Comparison of ENCODE assay signal across 11 cellular contexts in the genomic region with DNA sequence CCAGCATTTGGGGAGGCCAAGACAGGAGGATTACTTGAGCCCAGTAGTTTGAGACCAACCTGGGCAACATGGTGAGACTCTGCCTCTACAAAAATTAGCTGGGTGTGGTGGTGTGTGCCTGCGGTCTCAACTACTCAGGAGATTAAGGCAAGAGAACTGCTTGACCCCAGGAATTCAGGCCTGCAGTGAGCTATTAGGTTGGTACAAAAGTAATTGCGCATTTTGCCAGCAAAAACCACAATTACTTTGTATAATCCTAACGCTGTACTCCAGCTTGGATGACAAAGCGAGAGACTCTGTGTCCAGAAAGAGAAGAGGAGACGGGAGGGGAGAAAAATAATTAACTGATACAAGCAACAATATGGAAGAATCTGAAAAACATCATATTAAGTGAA. TPM values are rescaled to one million over a fixed set of nuclear protein-coding genes. Genes with fewer than 3 reads are reported as not detected.
DNase-seq lines count a peak whose midpoint lies in the region; ATAC-seq and TF ChIP-seq lines count a peak whose summit lies in the region.
"Had no signal": no experiment of that assay in that cellular context is flagged by ENCODE, and none has a peak within 500 bp of the region (broad histone marks: within the 10 kb centered on the region; RNA-seq: fewer than 3 reads in every experiment).

No MANE protein-coding gene starts in this region.

- H3K27me3 Mint-ChIP-seq in natural killer cell (ENCODE audit: low read depth in 2 of 2) = no peaks in the 10 kb centered on the region

- H3K27ac ChIP-seq in A673 (ENCODE audit: low read depth, low read length, poor library complexity, severe bottlenecking) (peak overlapping the region; percentile 49), HCT116 (ENCODE audit: low read depth, low read length) (peak overlapping the region; percentile 30; the same call in 1 of the 2 replicates)

- POLR2A ChIA-PET in A673 (lab: Charles Lee; ENCODE audit: low non-redundant PET) (no interaction called here), HCT116 (lab: Charles Lee) (no interaction called here)

- peaks cover 7% of the 10 kb centered on the region for H3K36me3 Mint-ChIP-seq in natural killer cell

- H3K9ac ChIP-seq in HCT116 (ENCODE audit: low read length) = no peak overlapping the region

- no peaks in the 10 kb centered on the region for H3K9me2 ChIP-seq in HCT116 (ENCODE audit: insufficient read depth)

- TF ChIP-seq POLR2A in HCT116 (IDR thresholded peaks at IDR 0.05; ENCODE audit: borderline replicate concordance, extremely low read depth, insufficient read depth, insufficient read length) = no peak
- TF ChIP-seq POLR2A in GM18505 (IDR thresholded peaks at IDR 0.05; ENCODE audit: borderline replicate concordance, extremely low read depth, insufficient read depth, insufficient read length) = no peak

- peaks cover 100% of the 10 kb centered on the region for H3K79me2 ChIP-seq in HCT116 (ENCODE audit: insufficient read depth, low read length)

- CTCF ChIA-PET in A673 (lab: Charles Lee) (no interaction called here), HCT116 (lab: Charles Lee) (interaction anchor here (1.5 kb wide), 1 partner anchor 149 kb away, joined by 3 read pairs; a partner anchor contains a TSS)

- intact Hi-C loops in A673 (cut with micrococcal nuclease; ENCODE audit: unreplicated experiment) (loop anchor here (5.0 to 10.0 kb wide), 2 partner anchors 87 to 150 kb away; a partner anchor contains a TSS), HCT116 (cut with micrococcal nuclease) (no loop called here), natural killer cell (cut with micrococcal nuclease) (loop anchor here (5.0 kb wide), 1 partner anchor 265 kb away; no protein-coding TSS in a partner anchor)

- ATAC-seq in HCT116 (no peak), natural killer cell (no peak), GM18505 (IDR thresholded peaks at IDR 0.05; ENCODE audit: unreplicated experiment) (no peak), esophagus mucosa (no peak)

- no peak for TF ChIP-seq CTCF in A673 (conservative IDR thresholded peaks at IDR 0.05; ENCODE audit: low read depth, low read length)
- TF ChIP-seq CTCF in HCT116 (IDR thresholded peaks at IDR 0.05 in 2 of 3, conservative IDR thresholded peaks at IDR 0.05 in 1 of 3; ENCODE audit: borderline replicate concordance in 1 of 3, insufficient read depth in 1 of 3, low read depth in 2 of 3, low read length in 2 of 3) = no peak
- TF ChIP-seq CTCF in astrocyte of the spinal cord (IDR thresholded peaks at IDR 0.05; ENCODE audit: low read depth, low read length) = no peak
- TF ChIP-seq CTCF in natural killer cell (IDR thresholded peaks at IDR 0.05) = no peak

- no peaks in the 10 kb centered on the region for H3K9me3 ChIP-seq in A673 (ENCODE audit: low read depth, low read length, poor library complexity, severe bottlenecking)
- H3K9me3 ChIP-seq in HCT116 (ENCODE audit: control insufficient read depth in 1 of 2, insufficient read depth in 1 of 2, low read depth in 1 of 2, low read length in 2 of 2) = no peaks in the 10 kb centered on the region

- H3K4me3 ChIP-seq in A673 (ENCODE audit: low read depth, low read length, poor library complexity, severe bottlenecking) (no peak overlapping the region), HCT116 (replicated peaks in 1 of 2; ENCODE audit: low read depth in 1 of 2, low read length in 2 of 2) (no peak overlapping the region), astrocyte of the spinal cord (ENCODE audit: low read depth, low read length) (no peak overlapping the region)
- H3K4me3 ChIP-seq: dorsolateral prefrontal cortex had no signal

- no peak for TF ChIP-seq RAD21 in HCT116 (IDR thresholded peaks at IDR 0.05; ENCODE audit: low read depth)

- no peak overlapping the region for H3K4me2 ChIP-seq in HCT116 (ENCODE audit: low read length)

- peak overlapping the region; percentile 74 to 77 for H3K27ac Mint-ChIP-seq in natural killer cell

- peaks cover 68% of the 10 kb centered on the region for H4K20me1 ChIP-seq in HCT116 (ENCODE audit: insufficient read depth)

- H3K4me1 Mint-ChIP-seq in natural killer cell = peaks cover 45 to 57% of the 10 kb centered on the region in 2 donors

- RAD21 ChIA-PET in HCT116 (lab: Charles Lee; ENCODE audit: low non-redundant PET in 1 of 2, low total read pairs in 2 of 2, uncharacterized antibody in 2 of 2, unreplicated experiment in 2 of 2) = no interaction called here

- H3K27me3 ChIP-seq in A673 (replicated peaks; ENCODE audit: insufficient read depth, low read depth, low read length, poor library complexity) (no peaks in the 10 kb centered on the region), HCT116 (ENCODE audit: insufficient read depth, low read length) (no peaks in the 10 kb centered on the region)
- H3K27me3 ChIP-seq: dorsolateral prefrontal cortex had no signal

- no peaks in the 10 kb centered on the region for H3K9me3 Mint-ChIP-seq in natural killer cell

- peaks cover 23% of the 10 kb centered on the region for H3K36me3 ChIP-seq in A673 (ENCODE audit: insufficient read depth, low read length, poor library complexity, severe bottlenecking)
- H3K36me3 ChIP-seq in HCT116 (ENCODE audit: control insufficient read depth in 1 of 2, insufficient read depth in 2 of 2, low read length in 2 of 2) = peaks cover 16 to 19% of the 10 kb centered on the region in 2 experiments; a peak in 2 of 4 replicates

- H3K4me1 ChIP-seq in A673 (ENCODE audit: insufficient read depth, low read length, poor library complexity, severe bottlenecking) (peaks cover 26% of the 10 kb centered on the region), HCT116 (ENCODE audit: control insufficient read depth in 1 of 2, insufficient read depth in 2 of 2, low read length in 2 of 2) (peaks cover 5 to 44% of the 10 kb centered on the region in 2 experiments; a peak in 3 of 4 replicates)

- in situ Hi-C loops in astrocyte of the spinal cord (cut with HindIII; ENCODE audit: low sequenced_read_pairs) = no loop called here

- DNase-seq in A673 (ENCODE audit: low spot score) (no peak), HCT116 (ENCODE audit: low read depth, low spot score) (no peak), astrocyte of the spinal cord (ENCODE audit: low read depth, low spot score) (peak; percentile 37), natural killer cell (no peak), NCI-H1048 (lab: John Stamatoyannopoulos, UW) (no peak)
- DNase-seq in activated CD4-positive, alpha-beta T cell treated with anti-CD3 and anti-CD28 coated beads, Interleukin-2, amount 50 U/mL, for 48 hours = no peak
- DNase-seq: dorsolateral prefrontal cortex, NCI-H1694, RPMI8226 had no signal

- peak overlapping the region; percentile 3 for H3K4me3 Mint-ChIP-seq in natural killer cell

- no peak overlapping the region for H2AFZ ChIP-seq in HCT116 (ENCODE audit: low read depth, low read length, poor library complexity, severe bottlenecking)

- BruUV-seq in A673 (replicated peaks; lab: Mats Ljungman, UMichigan) (no TSS peak), HCT116 (replicated peaks; lab: Mats Ljungman, UMichigan) (no TSS peak)

TF ChIP-seq in HCT116, 20 proteins besides CTCF, POLR2A, EP300 and RAD21 (continues in another document):
- TF ChIP-seq, protein P1, sequence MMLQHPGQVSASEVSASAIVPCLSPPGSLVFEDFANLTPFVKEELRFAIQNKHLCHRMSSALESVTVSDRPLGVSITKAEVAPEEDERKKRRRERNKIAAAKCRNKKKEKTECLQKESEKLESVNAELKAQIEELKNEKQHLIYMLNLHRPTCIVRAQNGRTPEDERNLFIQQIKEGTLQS (IDR thresholded peaks at IDR 0.05) = no peak
- TF ChIP-seq FOSL1 (IDR thresholded peaks at IDR 0.05; ENCODE audit: low read depth) (no peak), YY1 (IDR thresholded peaks at IDR 0.05; ENCODE audit: extremely low read depth, insufficient replicate concordance, low read depth, low read length) (no peak)
- TF ChIP-seq, protein P2, sequence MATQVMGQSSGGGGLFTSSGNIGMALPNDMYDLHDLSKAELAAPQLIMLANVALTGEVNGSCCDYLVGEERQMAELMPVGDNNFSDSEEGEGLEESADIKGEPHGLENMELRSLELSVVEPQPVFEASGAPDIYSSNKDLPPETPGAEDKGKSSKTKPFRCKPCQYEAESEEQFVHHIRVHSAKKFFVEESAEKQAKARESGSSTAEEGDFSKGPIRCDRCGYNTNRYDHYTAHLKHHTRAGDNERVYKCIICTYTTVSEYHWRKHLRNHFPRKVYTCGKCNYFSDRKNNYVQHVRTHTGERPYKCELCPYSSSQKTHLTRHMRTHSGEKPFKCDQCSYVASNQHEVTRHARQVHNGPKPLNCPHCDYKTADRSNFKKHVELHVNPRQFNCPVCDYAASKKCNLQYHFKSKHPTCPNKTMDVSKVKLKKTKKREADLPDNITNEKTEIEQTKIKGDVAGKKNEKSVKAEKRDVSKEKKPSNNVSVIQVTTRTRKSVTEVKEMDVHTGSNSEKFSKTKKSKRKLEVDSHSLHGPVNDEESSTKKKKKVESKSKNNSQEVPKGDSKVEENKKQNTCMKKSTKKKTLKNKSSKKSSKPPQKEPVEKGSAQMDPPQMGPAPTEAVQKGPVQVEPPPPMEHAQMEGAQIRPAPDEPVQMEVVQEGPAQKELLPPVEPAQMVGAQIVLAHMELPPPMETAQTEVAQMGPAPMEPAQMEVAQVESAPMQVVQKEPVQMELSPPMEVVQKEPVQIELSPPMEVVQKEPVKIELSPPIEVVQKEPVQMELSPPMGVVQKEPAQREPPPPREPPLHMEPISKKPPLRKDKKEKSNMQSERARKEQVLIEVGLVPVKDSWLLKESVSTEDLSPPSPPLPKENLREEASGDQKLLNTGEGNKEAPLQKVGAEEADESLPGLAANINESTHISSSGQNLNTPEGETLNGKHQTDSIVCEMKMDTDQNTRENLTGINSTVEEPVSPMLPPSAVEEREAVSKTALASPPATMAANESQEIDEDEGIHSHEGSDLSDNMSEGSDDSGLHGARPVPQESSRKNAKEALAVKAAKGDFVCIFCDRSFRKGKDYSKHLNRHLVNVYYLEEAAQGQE (IDR thresholded peaks at IDR 0.05; ENCODE audit: low read depth) = no peak
- TF ChIP-seq, protein P3, sequence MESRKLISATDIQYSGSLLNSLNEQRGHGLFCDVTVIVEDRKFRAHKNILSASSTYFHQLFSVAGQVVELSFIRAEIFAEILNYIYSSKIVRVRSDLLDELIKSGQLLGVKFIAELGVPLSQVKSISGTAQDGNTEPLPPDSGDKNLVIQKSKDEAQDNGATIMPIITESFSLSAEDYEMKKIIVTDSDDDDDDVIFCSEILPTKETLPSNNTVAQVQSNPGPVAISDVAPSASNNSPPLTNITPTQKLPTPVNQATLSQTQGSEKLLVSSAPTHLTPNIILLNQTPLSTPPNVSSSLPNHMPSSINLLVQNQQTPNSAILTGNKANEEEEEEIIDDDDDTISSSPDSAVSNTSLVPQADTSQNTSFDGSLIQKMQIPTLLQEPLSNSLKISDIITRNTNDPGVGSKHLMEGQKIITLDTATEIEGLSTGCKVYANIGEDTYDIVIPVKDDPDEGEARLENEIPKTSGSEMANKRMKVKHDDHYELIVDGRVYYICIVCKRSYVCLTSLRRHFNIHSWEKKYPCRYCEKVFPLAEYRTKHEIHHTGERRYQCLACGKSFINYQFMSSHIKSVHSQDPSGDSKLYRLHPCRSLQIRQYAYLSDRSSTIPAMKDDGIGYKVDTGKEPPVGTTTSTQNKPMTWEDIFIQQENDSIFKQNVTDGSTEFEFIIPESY (IDR thresholded peaks at IDR 0.05; ENCODE audit: extremely low read depth, insufficient replicate concordance, low read length) = no peak

RNA-seq across cellular contexts. Expression of a gene that starts 32.7 kb away (rescaled TPM):
- total RNA-seq in A673 (2021) (1,404 and 1,447 TPM in 2 replicates), HCT116 (2021; ENCODE audit: unreplicated experiment) (735 TPM), natural killer cell (100 to 1,000 TPM; 116 to 134 (median 132) TPM), esophagus mucosa (483 TPM)
- 530 and 573 TPM in 2 replicates for polyA plus RNA-seq in HCT116 (2012)
